Comparison of ENCODE assay signal across 19 cellular contexts in genomic region chr20:19929749-19930148, GRCh38.
A peak's percentile ranks its signal among the peaks of the same experiment; 100 is the strongest.
DNase-seq lines count a peak whose midpoint lies in the region; ATAC-seq and TF ChIP-seq lines count a peak whose summit lies in the region.
"Had no signal": no experiment of that assay in that cellular context is flagged by ENCODE, and none has a peak within 500 bp of the region (broad histone marks: within the 10 kb centered on the region; RNA-seq: fewer than 3 reads in every experiment).

No MANE protein-coding gene starts in this region.

- H3K4me1 ChIP-seq in BLaER1 treated with 17β-estradiol and CSF1 and Interleukin-3, amounts not matched to agents 10 nM and 100 nM: peaks cover 32 to 64% (median 48%) of the 10 kb centered on the region in 10 experiments
- H3K4me1 ChIP-seq in ascending aorta: peaks cover 0 to 3% of the 10 kb centered on the region in 2 donors
- H3K4me1 ChIP-seq in esophagus squamous epithelium: peaks cover 23 to 84% (median 56%) of the 10 kb centered on the region in 3 donors

- 36 to 60% methylated on average over 2 to 3 of the region's 3 CpGs for WGBS in esophagus squamous epithelium, 2 donors

- DNase-seq in ascending aorta (ENCODE audit: low spot score in 2 of 2) (no peak), esophagus squamous epithelium (lab: John Stamatoyannopoulos, UW) (no peak), T-helper 17 cell (no peak)
- DNase-seq in stimulated activated naive CD8-positive, alpha-beta T cell treated with anti-CD3 and anti-CD28 coated beads, Interleukin-15, Interleukin-2, amounts not matched to agents 100 U/mL and 50 U/mL, for 24 hours: no peak
- DNase-seq: activated CD4-positive, alpha-beta T cell treated with anti-CD3 and anti-CD28 coated beads for 4 hours; activated CD8-positive, alpha-beta memory T cell treated with anti-CD3 and anti-CD28 coated beads, Interleukin-2, amount 10 ng/mL, durations not matched to agents 7 days and 5 days; activated naive CD8-positive, alpha-beta T cell treated with anti-CD3 and anti-CD28 coated beads, Interleukin-2, amount 50 U/mL, for 24 hours; Caco-2; KBM-7; kidney glomerular epithelial cell; mucosa of descending colon; NCI-H2029 treated with DMSO at 0.1 percent for 48 hours had no signal

- no peak for TF ChIP-seq CTCF in ascending aorta (IDR thresholded peaks at IDR 0.05)
- TF ChIP-seq CTCF in esophagus squamous epithelium (IDR thresholded peaks at IDR 0.05): no peak

- ATAC-seq in T-helper 17 cell (no peak), GM18873 (IDR thresholded peaks at IDR 0.05; ENCODE audit: low FRiP score, unreplicated experiment) (no peak), GM21367 (IDR thresholded peaks at IDR 0.05; ENCODE audit: unreplicated experiment) (no peak)
- no peak for ATAC-seq in stimulated activated naive CD8-positive, alpha-beta T cell treated with anti-CD3 and anti-CD28 coated beads, Interleukin-15, Interleukin-2, amounts not matched to agents 100 U/mL and 50 U/mL, for 24 hours
- ATAC-seq: activated CD8-positive, alpha-beta memory T cell treated with anti-CD3 and anti-CD28 coated beads, Interleukin-2, amount 10 ng/mL, durations not matched to agents 7 days and 5 days; activated naive CD8-positive, alpha-beta T cell treated with anti-CD3 and anti-CD28 coated beads, Interleukin-2, amount 50 U/mL, for 24 hours; activated T-helper 17 cell treated with anti-CD3 and anti-CD28 coated beads, Interleukin-2, amount 50 U/mL, for 72 hours had no signal

- H3K36me3 Mint-ChIP-seq in T-helper 17 cell (ENCODE audit: low read depth): no peaks in the 10 kb centered on the region
- H3K36me3 Mint-ChIP-seq: activated CD8-positive, alpha-beta memory T cell treated with anti-CD3 and anti-CD28 coated beads, Interleukin-2, amount 10 ng/mL, durations not matched to agents 7 days and 5 days had no signal

- peaks cover 2% of the 10 kb centered on the region for H3K4me1 Mint-ChIP-seq in T-helper 17 cell
- H3K4me1 Mint-ChIP-seq: activated CD8-positive, alpha-beta memory T cell treated with anti-CD3 and anti-CD28 coated beads, Interleukin-2, amount 10 ng/mL, durations not matched to agents 7 days and 5 days; activated T-helper 17 cell treated with anti-CD3 and anti-CD28 coated beads, Interleukin-2, amount 50 U/mL, for 72 hours had no signal

- H3K4me3 ChIP-seq in BLaER1 treated with 17β-estradiol and CSF1 and Interleukin-3, amounts not matched to agents 10 nM and 100 nM: no peak overlapping the region
- H3K4me3 ChIP-seq in ascending aorta: no peak overlapping the region
- no peak overlapping the region for H3K4me3 ChIP-seq in esophagus squamous epithelium
- no peak overlapping the region for H3K4me3 ChIP-seq in skin epidermis
- H3K4me3 ChIP-seq: mucosa of descending colon, thoracic aorta had no signal

- H3K9me3 ChIP-seq in BLaER1 treated with 17β-estradiol and CSF1 and Interleukin-3, amounts not matched to agents 10 nM and 100 nM (replicated peaks in 1 of 11): no peaks in the 10 kb centered on the region
- H3K9me3 ChIP-seq in ascending aorta: no peaks in the 10 kb centered on the region
- H3K9me3 ChIP-seq in esophagus squamous epithelium: no peaks in the 10 kb centered on the region
- no peaks in the 10 kb centered on the region for H3K9me3 ChIP-seq in T-helper 17 cell (ENCODE audit: control insufficient read depth, low read length, poor library complexity, severe bottlenecking)
- H3K9me3 ChIP-seq: Caco-2, mucosa of descending colon, thoracic aorta had no signal

- H3K4me2 ChIP-seq in BLaER1 treated with 17β-estradiol and CSF1 and Interleukin-3, amounts not matched to agents 10 nM and 100 nM: peak overlapping the region in 9 of 11 experiments; percentile 16 to 95 (median 37); a peak in 7 of 22 replicates

- H3K27me3 ChIP-seq in BLaER1 treated with 17β-estradiol and CSF1 and Interleukin-3, amounts not matched to agents 10 nM and 100 nM: no peaks in the 10 kb centered on the region
- H3K27me3 ChIP-seq in ascending aorta (no peaks in the 10 kb centered on the region), esophagus squamous epithelium (no peaks in the 10 kb centered on the region)

- no peak overlapping the region for H3K27ac Mint-ChIP-seq in T-helper 17 cell
- H3K27ac Mint-ChIP-seq: activated CD8-positive, alpha-beta memory T cell treated with anti-CD3 and anti-CD28 coated beads, Interleukin-2, amount 10 ng/mL, durations not matched to agents 7 days and 5 days; activated naive CD8-positive, alpha-beta T cell treated with anti-CD3 and anti-CD28 coated beads, Interleukin-2, amount 50 U/mL, for 24 hours; activated T-helper 17 cell treated with anti-CD3 and anti-CD28 coated beads, Interleukin-2, amount 50 U/mL, for 72 hours had no signal

- H3K27me3 Mint-ChIP-seq in T-helper 17 cell: peaks cover 33% of the 10 kb centered on the region

- H3K36me3 ChIP-seq in BLaER1 treated with 17β-estradiol and CSF1 and Interleukin-3, amounts not matched to agents 10 nM and 100 nM: no peaks in the 10 kb centered on the region
- no peaks in the 10 kb centered on the region for H3K36me3 ChIP-seq in ascending aorta
- no peaks in the 10 kb centered on the region for H3K36me3 ChIP-seq in esophagus squamous epithelium
- H3K36me3 ChIP-seq: thoracic aorta had no signal

- H4K20me1 ChIP-seq in BLaER1 treated with 17β-estradiol and CSF1 and Interleukin-3, amounts not matched to agents 10 nM and 100 nM: no peaks in the 10 kb centered on the region

- intact Hi-C loops in ascending aorta (cut with DNase I) (no loop called here), esophagus squamous epithelium (cut with DNase I) (no loop called here)

- H3K4me3 Mint-ChIP-seq in T-helper 17 cell: no peak overlapping the region
- H3K4me3 Mint-ChIP-seq: activated CD8-positive, alpha-beta memory T cell treated with anti-CD3 and anti-CD28 coated beads, Interleukin-2, amount 10 ng/mL, durations not matched to agents 7 days and 5 days; activated naive CD8-positive, alpha-beta T cell treated with anti-CD3 and anti-CD28 coated beads, Interleukin-2, amount 50 U/mL, for 24 hours; activated T-helper 17 cell treated with anti-CD3 and anti-CD28 coated beads, Interleukin-2, amount 50 U/mL, for 72 hours; neural crest cell had no signal

- no peak for TF ChIP-seq POLR2A in esophagus squamous epithelium (IDR thresholded peaks at IDR 0.05)

- no peak overlapping the region for H3K27ac ChIP-seq in BLaER1 treated with 17β-estradiol and CSF1 and Interleukin-3, amounts not matched to agents 10 nM and 100 nM
- H3K27ac ChIP-seq in ascending aorta: peak overlapping the region; percentile 19 to 41
- peak overlapping the region; percentile 74 to 84 (median 82) for H3K27ac ChIP-seq in esophagus squamous epithelium
- peak overlapping the region in 14 of 21 experiments; percentile 4 to 82 (median 44) for H3K27ac ChIP-seq in skin epidermis
- H3K27ac ChIP-seq: thoracic aorta had no signal

- H3K9ac ChIP-seq in BLaER1 treated with 17β-estradiol and CSF1 and Interleukin-3, amounts not matched to agents 10 nM and 100 nM: no peak overlapping the region

Comparison
In these comparisons a context has a peak if more than half of its experiments do, and no peak if none do; other contexts are left out.
1. H3K27ac ChIP-seq: peak in ascending aorta (2 of 2), esophagus squamous epithelium (4 of 4) and skin epidermis (14 of 21); none in BLaER1 treated with 17β-estradiol and CSF1 and Interleukin-3, amounts not matched to agents 10 nM and 100 nM (0 of 11).